14 cellular contexts compared by ENCODE assay signal in the genomic region with DNA sequence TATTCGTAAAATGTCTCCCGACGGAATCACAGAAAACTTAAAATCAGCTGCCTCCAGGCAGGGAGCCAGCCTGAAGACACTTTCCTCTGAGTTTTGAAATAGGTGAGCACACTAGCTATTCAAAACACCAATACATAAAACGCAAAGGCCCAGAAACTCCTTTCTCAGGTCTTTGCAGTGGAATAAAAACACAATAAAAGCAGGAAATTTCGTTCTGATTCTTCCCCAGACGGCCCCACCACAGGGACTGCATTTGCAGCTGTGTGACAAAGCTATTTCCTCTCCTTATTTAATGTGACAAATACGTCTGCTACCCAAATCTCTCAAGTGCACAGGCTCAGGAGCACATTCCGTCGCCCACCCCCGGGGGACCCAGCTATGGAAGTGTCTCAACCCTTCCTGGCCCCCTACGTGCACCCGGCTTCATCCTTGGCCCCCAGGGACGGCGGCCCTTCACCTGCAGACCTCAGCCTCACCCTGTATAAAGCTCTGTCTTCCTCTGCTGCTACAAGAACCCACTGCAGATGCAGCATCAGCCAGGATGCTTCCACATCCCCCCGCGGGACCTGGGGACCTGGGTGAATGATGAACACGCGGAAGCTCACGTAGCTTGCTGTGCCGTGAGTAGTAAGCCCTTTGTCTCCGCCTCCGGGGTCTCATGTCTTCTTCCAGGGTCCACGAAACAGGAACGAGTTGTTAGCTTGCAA. TPM values are rescaled to one million over a fixed set of nuclear protein-coding genes. Genes with fewer than 3 reads are reported as not detected.
DNase-seq lines count a peak whose midpoint lies in the region; ATAC-seq and TF ChIP-seq lines count a peak whose summit lies in the region.
"Had no signal": no experiment of that assay in that cellular context is flagged by ENCODE, and none has a peak within 500 bp of the region (broad histone marks: within the 10 kb centered on the region; RNA-seq: fewer than 3 reads in every experiment).

No MANE protein-coding gene starts in this region.

- H3K27ac Mint-ChIP-seq in T-helper 1 cell treated with Interleukin-12 subunit alpha and Interleukin-12 subunit beta and Interleukin-4 antibody, amounts not matched to agents 30 μg/mL and 1 μg/mL, for 36 hours = peak overlapping the region; percentile 71
- peak overlapping the region; percentile 89 for H3K27ac Mint-ChIP-seq in activated CD8-positive, alpha-beta memory T cell treated with anti-CD3 and anti-CD28 coated beads, Interleukin-2, amount 10 ng/mL, durations not matched to agents 7 days and 5 days
- H3K27ac Mint-ChIP-seq in chondrocyte (ENCODE audit: unreplicated experiment) = no peak overlapping the region

- H3K36me3 Mint-ChIP-seq in T-helper 1 cell treated with Interleukin-12 subunit alpha and Interleukin-12 subunit beta and Interleukin-4 antibody, amounts not matched to agents 30 μg/mL and 1 μg/mL, for 36 hours (ENCODE audit: low read depth) = peaks cover 4% of the 10 kb centered on the region
- peaks cover 51% of the 10 kb centered on the region for H3K36me3 Mint-ChIP-seq in activated CD8-positive, alpha-beta memory T cell treated with anti-CD3 and anti-CD28 coated beads, Interleukin-2, amount 10 ng/mL, durations not matched to agents 7 days and 5 days
- peaks cover 6% of the 10 kb centered on the region for H3K36me3 Mint-ChIP-seq in chondrocyte (ENCODE audit: low read depth)

- no peaks in the 10 kb centered on the region for H3K4me1 ChIP-seq in ovary (ENCODE audit: insufficient read depth)
- H3K4me1 ChIP-seq: uterus had no signal

- no peaks in the 10 kb centered on the region for H3K27me3 ChIP-seq in ovary
- H3K27me3 ChIP-seq: uterus had no signal

- H3K9me3 Mint-ChIP-seq in T-helper 1 cell treated with Interleukin-12 subunit alpha and Interleukin-12 subunit beta and Interleukin-4 antibody, amounts not matched to agents 30 μg/mL and 1 μg/mL, for 36 hours = no peaks in the 10 kb centered on the region
- peaks cover 2% of the 10 kb centered on the region for H3K9me3 Mint-ChIP-seq in activated CD8-positive, alpha-beta memory T cell treated with anti-CD3 and anti-CD28 coated beads, Interleukin-2, amount 10 ng/mL, durations not matched to agents 7 days and 5 days (ENCODE audit: low read depth)
- H3K9me3 Mint-ChIP-seq in chondrocyte (ENCODE audit: low read depth) = no peaks in the 10 kb centered on the region

- no peak overlapping the region for H3K27ac ChIP-seq in ovary
- H3K27ac ChIP-seq: uterus had no signal

- no peak for TF ChIP-seq EP300 in ovary (IDR thresholded peaks at IDR 0.05)

- H3K4me3 Mint-ChIP-seq in T-helper 1 cell treated with Interleukin-12 subunit alpha and Interleukin-12 subunit beta and Interleukin-4 antibody, amounts not matched to agents 30 μg/mL and 1 μg/mL, for 36 hours = peak overlapping the region; percentile 63
- H3K4me3 Mint-ChIP-seq in activated CD8-positive, alpha-beta memory T cell treated with anti-CD3 and anti-CD28 coated beads, Interleukin-2, amount 10 ng/mL, durations not matched to agents 7 days and 5 days = peak overlapping the region; percentile 77
- no peak overlapping the region for H3K4me3 Mint-ChIP-seq in chondrocyte (ENCODE audit: unreplicated experiment)

- H3K9me3 ChIP-seq in ovary = no peaks in the 10 kb centered on the region
- H3K9me3 ChIP-seq: uterus had no signal

- H3K4me1 Mint-ChIP-seq in T-helper 1 cell treated with Interleukin-12 subunit alpha and Interleukin-12 subunit beta and Interleukin-4 antibody, amounts not matched to agents 30 μg/mL and 1 μg/mL, for 36 hours (ENCODE audit: low read depth) = peaks cover 31% of the 10 kb centered on the region
- peaks cover 69% of the 10 kb centered on the region for H3K4me1 Mint-ChIP-seq in activated CD8-positive, alpha-beta memory T cell treated with anti-CD3 and anti-CD28 coated beads, Interleukin-2, amount 10 ng/mL, durations not matched to agents 7 days and 5 days
- H3K4me1 Mint-ChIP-seq in chondrocyte (ENCODE audit: low read depth) = peaks cover 21% of the 10 kb centered on the region

- no peaks in the 10 kb centered on the region for H3K36me3 ChIP-seq in ovary
- H3K36me3 ChIP-seq: uterus had no signal

- no peak for DNase-seq in T-helper 1 cell
- DNase-seq in GM12864 (ENCODE audit: low read depth) = no peak
- peak; percentile 60 for DNase-seq in activated CD8-positive, alpha-beta memory T cell treated with anti-CD3 and anti-CD28 coated beads, Interleukin-2, amount 10 ng/mL, durations not matched to agents 7 days and 5 days
- DNase-seq in mucosa of gallbladder (ENCODE audit: low spot score) = peak; percentile 5
- no peak for DNase-seq in chondrocyte (ENCODE audit: low spot score)
- no peak for DNase-seq in ovary
- DNase-seq: activated CD4-positive, CD25-positive, alpha-beta regulatory T cell; activated gamma-delta T cell treated with Interleukin-2 at 50 U/mL for 16 hours; NCI-H345; stimulated activated naive CD4-positive, alpha-beta T cell treated with Interleukin-2 at 50 U/mL for 16 hours; uterus had no signal

- no peak for TF ChIP-seq POLR2A in ovary (IDR thresholded peaks at IDR 0.05)

- CTCF ChIA-PET in activated CD8-positive, alpha-beta memory T cell treated with anti-CD3 and anti-CD28 coated beads, Interleukin-2, amount 10 ng/mL, durations not matched to agents 7 days and 5 days (lab: Charles Lee) = interaction anchor here (0.7 to 3.0 kb wide), 14 partner anchors 13 to 84 kb away, joined by 3 to 10 read pairs (median 4); a partner anchor contains a TSS

- H3K4me3 ChIP-seq in GM12864 (ENCODE audit: low read depth, low read length) (peak overlapping the region; percentile 26; the same call in 1 of the 2 replicates), ovary (no peak overlapping the region)
- H3K4me3 ChIP-seq: lung, uterus had no signal

- intact Hi-C loops in ovary (cut with DNase I) = no loop called here

- 73 to 75% (median 75%) methylated on average over 24 of the region's 24 CpGs for WGBS in ovary, 3 donors

- no peaks in the 10 kb centered on the region for H3K27me3 Mint-ChIP-seq in T-helper 1 cell treated with Interleukin-12 subunit alpha and Interleukin-12 subunit beta and Interleukin-4 antibody, amounts not matched to agents 30 μg/mL and 1 μg/mL, for 36 hours (ENCODE audit: low read depth)
- no peaks in the 10 kb centered on the region for H3K27me3 Mint-ChIP-seq in activated CD8-positive, alpha-beta memory T cell treated with anti-CD3 and anti-CD28 coated beads, Interleukin-2, amount 10 ng/mL, durations not matched to agents 7 days and 5 days
- no peaks in the 10 kb centered on the region for H3K27me3 Mint-ChIP-seq in chondrocyte (ENCODE audit: low read depth)

- peak; percentile 21 for ATAC-seq in activated CD8-positive, alpha-beta memory T cell treated with anti-CD3 and anti-CD28 coated beads, Interleukin-2, amount 10 ng/mL, durations not matched to agents 7 days and 5 days
- no peak for ATAC-seq in HG03095 (IDR thresholded peaks at IDR 0.05; ENCODE audit: unreplicated experiment)

- no peak for TF ChIP-seq CTCF in GM12864 (IDR thresholded peaks at IDR 0.05; ENCODE audit: low read depth, low read length, missing control alignments)
- no peak for TF ChIP-seq CTCF in chondrocyte (IDR thresholded peaks at IDR 0.05)
- no peak for TF ChIP-seq CTCF in ovary (IDR thresholded peaks at IDR 0.05)

RNA-seq across cellular contexts. Expression of a gene that starts 24.9 kb away (rescaled TPM):
- total RNA-seq in activated CD8-positive, alpha-beta memory T cell treated with anti-CD3 and anti-CD28 coated beads, Interleukin-2, amount 10 ng/mL, durations not matched to agents 7 days and 5 days = 10 to 100 TPM; 56.8 to 64.0 TPM
- total RNA-seq in mucosa of gallbladder (3.5 TPM), chondrocyte (9.3 to 17.3 TPM (median 13.4 TPM) in 3 replicates), ovary (10 to 100 TPM in 1 of 7 donors, 1 to 10 TPM in 5, under 1 TPM in 1; 0.72 to 14.9 (median 2.0) TPM)
- 1 to 10 TPM in 1 of 2 donors, under 1 TPM in 1; 0.77 to 2.1 TPM for polyA plus RNA-seq in ovary

Comparison
In these comparisons a context has a peak if more than half of its experiments do, and no peak if none do; other contexts are left out.
1. DNase-seq: peak in activated CD8-positive, alpha-beta memory T cell treated with anti-CD3 and anti-CD28 coated beads, Interleukin-2, amount 10 ng/mL, durations not matched to agents 7 days and 5 days (single experiment) and mucosa of gallbladder (single experiment); none in T-helper 1 cell (0 of 5), GM12864 (single experiment), chondrocyte (single experiment) and ovary (0 of 5).